Comparison of ENCODE assay signal across 1 cellular context in the genomic region with DNA sequence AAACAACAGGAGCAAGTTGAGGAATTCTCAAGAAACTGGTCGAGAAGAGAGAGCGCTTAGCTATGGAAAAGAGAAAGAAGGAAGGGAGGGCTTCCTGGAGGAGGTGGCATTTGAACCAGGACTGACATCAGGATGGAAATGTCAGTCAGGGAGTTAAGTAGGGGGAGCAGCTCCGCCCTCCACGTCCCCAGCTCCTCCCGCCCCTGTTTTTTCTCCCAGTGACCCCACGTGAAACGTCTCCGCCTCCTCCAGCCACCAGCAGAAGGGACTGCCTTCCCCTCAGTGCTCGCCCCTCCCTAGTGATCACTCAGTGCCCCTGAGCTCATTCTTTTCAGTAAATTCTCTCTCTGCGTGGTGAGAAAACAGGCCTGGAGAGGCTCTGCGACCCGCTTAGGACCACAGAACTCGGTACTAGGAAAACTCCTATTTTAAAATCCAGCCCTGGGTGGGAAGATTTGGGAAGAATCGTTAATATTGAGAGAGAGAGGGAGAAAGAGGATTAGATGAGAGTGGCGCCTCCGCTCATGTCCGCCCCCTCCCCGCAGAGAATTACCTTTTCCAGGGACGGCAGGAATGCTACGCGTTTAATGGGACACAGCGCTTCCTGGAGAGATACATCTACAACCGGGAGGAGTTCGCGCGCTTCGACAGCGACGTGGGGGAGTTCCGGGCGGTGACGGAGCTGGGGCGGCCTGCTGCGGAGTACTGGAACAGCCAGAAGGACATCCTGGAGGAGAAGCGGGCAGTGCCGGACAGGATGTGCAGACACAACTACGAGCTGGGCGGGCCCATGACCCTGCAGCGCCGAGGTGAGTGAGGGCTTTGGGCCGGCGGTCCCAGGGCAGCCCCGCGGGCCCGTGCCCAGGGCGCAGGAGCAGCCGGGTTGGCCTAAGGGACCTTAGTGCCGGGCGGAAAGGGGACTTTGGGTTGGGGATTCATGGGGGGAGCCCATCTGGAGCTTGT.
TF ChIP-seq lines count a peak whose summit lies in the region.

No MANE protein-coding gene starts in this region.

TF ChIP-seq in HEK293, 187 proteins besides CTCF, POLR2A, EP300 and RAD21 (continued from another document):
- TF ChIP-seq, protein P1, sequence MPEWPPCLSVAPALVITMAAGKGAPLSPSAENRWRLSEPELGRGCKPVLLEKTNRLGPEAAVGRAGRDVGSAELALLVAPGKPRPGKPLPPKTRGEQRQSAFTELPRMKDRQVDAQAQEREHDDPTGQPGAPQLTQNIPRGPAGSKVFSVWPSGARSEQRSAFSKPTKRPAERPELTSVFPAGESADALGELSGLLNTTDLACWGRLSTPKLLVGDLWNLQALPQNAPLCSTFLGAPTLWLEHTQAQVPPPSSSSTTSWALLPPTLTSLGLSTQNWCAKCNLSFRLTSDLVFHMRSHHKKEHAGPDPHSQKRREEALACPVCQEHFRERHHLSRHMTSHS (tag by site-specific recombination; IDR thresholded peaks at IDR 0.05), result no peak
- TF ChIP-seq, protein P2, sequence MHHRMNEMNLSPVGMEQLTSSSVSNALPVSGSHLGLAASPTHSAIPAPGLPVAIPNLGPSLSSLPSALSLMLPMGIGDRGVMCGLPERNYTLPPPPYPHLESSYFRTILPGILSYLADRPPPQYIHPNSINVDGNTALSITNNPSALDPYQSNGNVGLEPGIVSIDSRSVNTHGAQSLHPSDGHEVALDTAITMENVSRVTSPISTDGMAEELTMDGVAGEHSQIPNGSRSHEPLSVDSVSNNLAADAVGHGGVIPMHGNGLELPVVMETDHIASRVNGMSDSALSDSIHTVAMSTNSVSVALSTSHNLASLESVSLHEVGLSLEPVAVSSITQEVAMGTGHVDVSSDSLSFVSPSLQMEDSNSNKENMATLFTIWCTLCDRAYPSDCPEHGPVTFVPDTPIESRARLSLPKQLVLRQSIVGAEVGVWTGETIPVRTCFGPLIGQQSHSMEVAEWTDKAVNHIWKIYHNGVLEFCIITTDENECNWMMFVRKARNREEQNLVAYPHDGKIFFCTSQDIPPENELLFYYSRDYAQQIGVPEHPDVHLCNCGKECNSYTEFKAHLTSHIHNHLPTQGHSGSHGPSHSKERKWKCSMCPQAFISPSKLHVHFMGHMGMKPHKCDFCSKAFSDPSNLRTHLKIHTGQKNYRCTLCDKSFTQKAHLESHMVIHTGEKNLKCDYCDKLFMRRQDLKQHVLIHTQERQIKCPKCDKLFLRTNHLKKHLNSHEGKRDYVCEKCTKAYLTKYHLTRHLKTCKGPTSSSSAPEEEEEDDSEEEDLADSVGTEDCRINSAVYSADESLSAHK (tag by site-specific recombination; IDR thresholded peaks at IDR 0.05), result peak; percentile 72
- TF ChIP-seq ZNF621 (tag by site-specific recombination; IDR thresholded peaks at IDR 0.05) (no peak), ZNF426 (tag by site-specific recombination; IDR thresholded peaks at IDR 0.05) (no peak), ZNF16 (tag by site-specific recombination; IDR thresholded peaks at IDR 0.05; ENCODE audit: low read depth) (0 out of 2 replicates have a peak, but pooled peaks have one; percentile 22), ZNF19 (tag by site-specific recombination; IDR thresholded peaks at IDR 0.05; ENCODE audit: low read depth) (no peak), ZXDB (tag by site-specific recombination; IDR thresholded peaks at IDR 0.05) (peak; percentile 80), GLI2 (tag by site-specific recombination; IDR thresholded peaks at IDR 0.05; ENCODE audit: borderline replicate concordance, low read depth) (no peak), GLIS1 (tag by site-specific recombination; IDR thresholded peaks at IDR 0.05) (peak; percentile 85), ZBTB7A (tag by site-specific recombination; IDR thresholded peaks at IDR 0.05; ENCODE audit: low read depth) (no peak), ZFP37 (tag by site-specific recombination; IDR thresholded peaks at IDR 0.05) (no peak), ZNF791 (tag by site-specific recombination; IDR thresholded peaks at IDR 0.05) (no peak), ZNF2 (tag by site-specific recombination; IDR thresholded peaks at IDR 0.05) (peak; percentile 66; the same call in 1 of the 2 replicates), ZNF473 (tag by site-specific recombination; IDR thresholded peaks at IDR 0.05) (no peak), ZNF221 (tag by site-specific recombination; IDR thresholded peaks at IDR 0.05; ENCODE audit: borderline replicate concordance) (0 out of 2 replicates have a peak, but pooled peaks have one; percentile 20), ZNF366 (tag by site-specific recombination; conservative IDR thresholded peaks at IDR 0.05) (peak; percentile 74), ZBTB17 (tag by site-specific recombination; IDR thresholded peaks at IDR 0.05) (peak; percentile 74), ZNF184 (tag by site-specific recombination; IDR thresholded peaks at IDR 0.05) (peak; percentile 26; the same call in 1 of the 2 replicates), ZNF266 (tag by site-specific recombination; IDR thresholded peaks at IDR 0.05; ENCODE audit: low read depth) (no peak), MZF1 (tag by site-specific recombination; IDR thresholded peaks at IDR 0.05; ENCODE audit: borderline replicate concordance) (peak; percentile 85), ZNF391 (tag by site-specific recombination; IDR thresholded peaks at IDR 0.05; ENCODE audit: borderline replicate concordance, low read depth) (peak; percentile 62; the same call in 1 of the 2 replicates), ZSCAN16 (tag by site-specific recombination; IDR thresholded peaks at IDR 0.05) (no peak), BCL11B (tag by site-specific recombination; IDR thresholded peaks at IDR 0.05; ENCODE audit: low read depth) (no peak), ZFHX2 (tag by site-specific recombination; conservative IDR thresholded peaks at IDR 0.05) (peak; percentile 55), KLF9 (tag by site-specific recombination; IDR thresholded peaks at IDR 0.05; ENCODE audit: low read depth) (peak; percentile 19; the same call in 1 of the 2 replicates), ZNF658 (tag by site-specific recombination; IDR thresholded peaks at IDR 0.05) (no peak), ZNF510 (tag by site-specific recombination; IDR thresholded peaks at IDR 0.05; ENCODE audit: insufficient replicate concordance) (no peak), ZNF843 (tag by site-specific recombination; IDR thresholded peaks at IDR 0.05) (0 out of 2 replicates have a peak, but pooled peaks have one; percentile 20), ZIC2 (tag by site-specific recombination; IDR thresholded peaks at IDR 0.05) (peak; percentile 85), HOXC10 (CRISPR knock-in tag; IDR thresholded peaks at IDR 0.05) (no peak), ZNF223 (tag by site-specific recombination; IDR thresholded peaks at IDR 0.05) (no peak), ZNF747 (tag by site-specific recombination; IDR thresholded peaks at IDR 0.05) (no peak), SCRT2 (tag by site-specific recombination; IDR thresholded peaks at IDR 0.05) (no peak), ZNF394 (tag by site-specific recombination; IDR thresholded peaks at IDR 0.05; ENCODE audit: borderline replicate concordance) (peak; percentile 71), ZNF324 (tag by site-specific recombination; IDR thresholded peaks at IDR 0.05) (0 out of 2 replicates have a peak, but pooled peaks have one; percentile 34), ZBTB48 (tag by site-specific recombination; IDR thresholded peaks at IDR 0.05) (peak; percentile 76), ZNF140 (tag by site-specific recombination; IDR thresholded peaks at IDR 0.05) (no peak), ZNF423 (tag by site-specific recombination; IDR thresholded peaks at IDR 0.05) (no peak), ZNF76 (tag by site-specific recombination; IDR thresholded peaks at IDR 0.05; ENCODE audit: borderline replicate concordance, low read depth) (no peak), BCL11A (tag by site-specific recombination; IDR thresholded peaks at IDR 0.05; ENCODE audit: low read depth) (0 out of 2 replicates have a peak, but pooled peaks have one; percentile 26), ZNF677 (tag by site-specific recombination; IDR thresholded peaks at IDR 0.05) (no peak), ZNF660 (tag by site-specific recombination; IDR thresholded peaks at IDR 0.05) (peak; percentile 32; the same call in 1 of the 2 replicates), ZNF341 (tag by site-specific recombination; IDR thresholded peaks at IDR 0.05; ENCODE audit: low read depth) (peak; percentile 99), ZNF155 (tag by site-specific recombination; IDR thresholded peaks at IDR 0.05) (no peak), ZNF785 (tag by site-specific recombination; IDR thresholded peaks at IDR 0.05) (no peak)
- TF ChIP-seq, protein P3, sequence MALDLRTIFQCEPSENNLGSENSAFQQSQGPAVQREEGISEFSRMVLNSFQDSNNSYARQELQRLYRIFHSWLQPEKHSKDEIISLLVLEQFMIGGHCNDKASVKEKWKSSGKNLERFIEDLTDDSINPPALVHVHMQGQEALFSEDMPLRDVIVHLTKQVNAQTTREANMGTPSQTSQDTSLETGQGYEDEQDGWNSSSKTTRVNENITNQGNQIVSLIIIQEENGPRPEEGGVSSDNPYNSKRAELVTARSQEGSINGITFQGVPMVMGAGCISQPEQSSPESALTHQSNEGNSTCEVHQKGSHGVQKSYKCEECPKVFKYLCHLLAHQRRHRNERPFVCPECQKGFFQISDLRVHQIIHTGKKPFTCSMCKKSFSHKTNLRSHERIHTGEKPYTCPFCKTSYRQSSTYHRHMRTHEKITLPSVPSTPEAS (tag by site-specific recombination; IDR thresholded peaks at IDR 0.05), result no peak
- TF ChIP-seq, protein P4, sequence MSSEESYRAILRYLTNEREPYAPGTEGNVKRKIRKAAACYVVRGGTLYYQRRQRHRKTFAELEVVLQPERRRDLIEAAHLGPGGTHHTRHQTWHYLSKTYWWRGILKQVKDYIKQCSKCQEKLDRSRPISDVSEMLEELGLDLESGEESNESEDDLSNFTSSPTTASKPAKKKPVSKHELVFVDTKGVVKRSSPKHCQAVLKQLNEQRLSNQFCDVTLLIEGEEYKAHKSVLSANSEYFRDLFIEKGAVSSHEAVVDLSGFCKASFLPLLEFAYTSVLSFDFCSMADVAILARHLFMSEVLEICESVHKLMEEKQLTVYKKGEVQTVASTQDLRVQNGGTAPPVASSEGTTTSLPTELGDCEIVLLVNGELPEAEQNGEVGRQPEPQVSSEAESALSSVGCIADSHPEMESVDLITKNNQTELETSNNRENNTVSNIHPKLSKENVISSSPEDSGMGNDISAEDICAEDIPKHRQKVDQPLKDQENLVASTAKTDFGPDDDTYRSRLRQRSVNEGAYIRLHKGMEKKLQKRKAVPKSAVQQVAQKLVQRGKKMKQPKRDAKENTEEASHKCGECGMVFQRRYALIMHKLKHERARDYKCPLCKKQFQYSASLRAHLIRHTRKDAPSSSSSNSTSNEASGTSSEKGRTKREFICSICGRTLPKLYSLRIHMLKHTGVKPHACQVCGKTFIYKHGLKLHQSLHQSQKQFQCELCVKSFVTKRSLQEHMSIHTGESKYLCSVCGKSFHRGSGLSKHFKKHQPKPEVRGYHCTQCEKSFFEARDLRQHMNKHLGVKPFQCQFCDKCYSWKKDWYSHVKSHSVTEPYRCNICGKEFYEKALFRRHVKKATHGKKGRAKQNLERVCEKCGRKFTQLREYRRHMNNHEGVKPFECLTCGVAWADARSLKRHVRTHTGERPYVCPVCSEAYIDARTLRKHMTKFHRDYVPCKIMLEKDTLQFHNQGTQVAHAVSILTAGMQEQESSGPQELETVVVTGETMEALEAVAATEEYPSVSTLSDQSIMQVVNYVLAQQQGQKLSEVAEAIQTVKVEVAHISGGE (tag by site-specific recombination; conservative IDR thresholded peaks at IDR 0.05; ENCODE audit: low read depth), result peak; percentile 72; the same call in 1 of the 2 replicates
- TF ChIP-seq, protein P5, sequence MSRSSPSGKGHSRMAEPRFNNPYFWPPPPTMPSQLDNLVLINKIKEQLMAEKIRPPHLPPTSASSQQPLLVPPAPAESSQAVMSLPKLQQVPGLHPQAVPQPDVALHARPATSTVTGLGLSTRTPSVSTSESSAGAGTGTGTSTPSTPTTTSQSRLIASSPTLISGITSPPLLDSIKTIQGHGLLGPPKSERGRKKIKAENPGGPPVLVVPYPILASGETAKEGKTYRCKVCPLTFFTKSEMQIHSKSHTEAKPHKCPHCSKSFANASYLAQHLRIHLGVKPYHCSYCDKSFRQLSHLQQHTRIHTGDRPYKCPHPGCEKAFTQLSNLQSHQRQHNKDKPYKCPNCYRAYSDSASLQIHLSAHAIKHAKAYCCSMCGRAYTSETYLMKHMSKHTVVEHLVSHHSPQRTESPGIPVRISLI (tag by site-specific recombination; IDR thresholded peaks at IDR 0.05), result peak; percentile 75; the same call in 1 of the 2 replicates
- TF ChIP-seq, protein P6, sequence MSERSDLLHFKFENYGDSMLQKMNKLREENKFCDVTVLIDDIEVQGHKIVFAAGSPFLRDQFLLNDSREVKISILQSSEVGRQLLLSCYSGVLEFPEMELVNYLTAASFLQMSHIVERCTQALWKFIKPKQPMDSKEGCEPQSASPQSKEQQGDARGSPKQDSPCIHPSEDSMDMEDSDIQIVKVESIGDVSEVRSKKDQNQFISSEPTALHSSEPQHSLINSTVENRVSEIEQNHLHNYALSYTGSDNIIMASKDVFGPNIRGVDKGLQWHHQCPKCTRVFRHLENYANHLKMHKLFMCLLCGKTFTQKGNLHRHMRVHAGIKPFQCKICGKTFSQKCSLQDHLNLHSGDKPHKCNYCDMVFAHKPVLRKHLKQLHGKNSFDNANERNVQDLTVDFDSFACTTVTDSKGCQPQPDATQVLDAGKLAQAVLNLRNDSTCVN (tag by site-specific recombination; optimal IDR thresholded peaks at IDR 0.05), result peak; percentile 59
- TF ChIP-seq, protein P7, sequence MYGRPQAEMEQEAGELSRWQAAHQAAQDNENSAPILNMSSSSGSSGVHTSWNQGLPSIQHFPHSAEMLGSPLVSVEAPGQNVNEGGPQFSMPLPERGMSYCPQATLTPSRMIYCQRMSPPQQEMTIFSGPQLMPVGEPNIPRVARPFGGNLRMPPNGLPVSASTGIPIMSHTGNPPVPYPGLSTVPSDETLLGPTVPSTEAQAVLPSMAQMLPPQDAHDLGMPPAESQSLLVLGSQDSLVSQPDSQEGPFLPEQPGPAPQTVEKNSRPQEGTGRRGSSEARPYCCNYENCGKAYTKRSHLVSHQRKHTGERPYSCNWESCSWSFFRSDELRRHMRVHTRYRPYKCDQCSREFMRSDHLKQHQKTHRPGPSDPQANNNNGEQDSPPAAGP (tag by site-specific recombination; IDR thresholded peaks at IDR 0.05), result peak; percentile 70
- TF ChIP-seq, protein P8, sequence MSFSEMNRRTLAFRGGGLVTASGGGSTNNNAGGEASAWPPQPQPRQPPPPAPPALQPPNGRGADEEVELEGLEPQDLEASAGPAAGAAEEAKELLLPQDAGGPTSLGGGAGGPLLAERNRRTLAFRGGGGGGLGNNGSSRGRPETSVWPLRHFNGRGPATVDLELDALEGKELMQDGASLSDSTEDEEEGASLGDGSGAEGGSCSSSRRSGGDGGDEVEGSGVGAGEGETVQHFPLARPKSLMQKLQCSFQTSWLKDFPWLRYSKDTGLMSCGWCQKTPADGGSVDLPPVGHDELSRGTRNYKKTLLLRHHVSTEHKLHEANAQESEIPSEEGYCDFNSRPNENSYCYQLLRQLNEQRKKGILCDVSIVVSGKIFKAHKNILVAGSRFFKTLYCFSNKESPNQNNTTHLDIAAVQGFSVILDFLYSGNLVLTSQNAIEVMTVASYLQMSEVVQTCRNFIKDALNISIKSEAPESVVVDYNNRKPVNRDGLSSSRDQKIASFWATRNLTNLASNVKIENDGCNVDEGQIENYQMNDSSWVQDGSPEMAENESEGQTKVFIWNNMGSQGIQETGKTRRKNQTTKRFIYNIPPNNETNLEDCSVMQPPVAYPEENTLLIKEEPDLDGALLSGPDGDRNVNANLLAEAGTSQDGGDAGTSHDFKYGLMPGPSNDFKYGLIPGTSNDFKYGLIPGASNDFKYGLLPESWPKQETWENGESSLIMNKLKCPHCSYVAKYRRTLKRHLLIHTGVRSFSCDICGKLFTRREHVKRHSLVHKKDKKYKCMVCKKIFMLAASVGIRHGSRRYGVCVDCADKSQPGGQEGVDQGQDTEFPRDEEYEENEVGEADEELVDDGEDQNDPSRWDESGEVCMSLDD (tag by site-specific recombination; IDR thresholded peaks at IDR 0.05), result peak; percentile 29; the same call in 1 of the 2 replicates
